Comparison of ENCODE assay signal across 8 cellular contexts in genomic region chr14:103562135-103562384, GRCh38. TPM values are rescaled to one million over a fixed set of nuclear protein-coding genes. Genes with fewer than 3 reads are reported as not detected.
DNase-seq lines count a peak whose midpoint lies in the region; ATAC-seq and TF ChIP-seq lines count a peak whose summit lies in the region.

No MANE protein-coding gene starts in this region.

- peaks cover 82% of the 10 kb centered on the region for H4K20me1 ChIP-seq in BLaER1

- H3K4me1 ChIP-seq in BLaER1 (peaks cover 70% of the 10 kb centered on the region), RWPE2 (ENCODE audit: insufficient read depth, poor library complexity, severe bottlenecking) (peaks cover 19% of the 10 kb centered on the region), esophagus (ENCODE audit: control insufficient read depth in 2 of 2, insufficient read depth in 2 of 2, low read length in 1 of 2) (peaks cover 2% of the 10 kb centered on the region in 2 donors), parathyroid adenoma (peaks cover 13% of the 10 kb centered on the region)

- in situ Hi-C loops in GM13976 (cut with MboI; ENCODE audit: low sequenced_read_pairs, unreplicated experiment) = no loop called here

- peak overlapping the region; percentile 99 for H3K4me3 ChIP-seq in BLaER1
- H3K4me3 ChIP-seq in RWPE2 (ENCODE audit: severe bottlenecking) = peak overlapping the region; percentile 89
- peak overlapping the region; percentile 63 to 98 for H3K4me3 ChIP-seq in esophagus (ENCODE audit: low read depth in 1 of 2, low read length in 2 of 2)
- peak overlapping the region; percentile 88 for H3K4me3 ChIP-seq in parathyroid adenoma (ENCODE audit: low read depth, low read length)

- DNase-seq in RWPE2 (ENCODE audit: low spot score) (no peak), GM13976 (ENCODE audit: low spot score) (no peak), NCI-H1436 treated with DMSO at 0.1 percent for 48 hours (lab: John Stamatoyannopoulos, UW) (no peak)
- no peak for DNase-seq in activated CD4-positive, alpha-beta T cell treated with anti-CD3 and anti-CD28 coated beads for 1 hour

- WGBS in esophagus, 2 donors = 1 to 2% methylated on average over 24 of the region's 24 CpGs

- ATAC-seq in GM21723 (IDR thresholded peaks at IDR 0.05; ENCODE audit: unreplicated experiment) = peak; percentile 31
- ATAC-seq in RWPE2 (ENCODE audit: low read depth) = no peak

- H3K9me3 ChIP-seq in BLaER1 (no peaks in the 10 kb centered on the region), RWPE2 (ENCODE audit: severe bottlenecking) (no peaks in the 10 kb centered on the region), esophagus (ENCODE audit: control insufficient read depth in 2 of 2, insufficient read depth in 1 of 2, low read depth in 1 of 2, low read length in 1 of 2) (no peaks in the 10 kb centered on the region), parathyroid adenoma (ENCODE audit: control insufficient read depth, low read length) (no peaks in the 10 kb centered on the region)

- TF ChIP-seq CTCF in RWPE2 (IDR thresholded peaks at IDR 0.05; ENCODE audit: poor library complexity, severe bottlenecking) (no peak), parathyroid adenoma (IDR thresholded peaks at IDR 0.05) (no peak), GM13976 (IDR thresholded peaks at IDR 0.05; ENCODE audit: borderline replicate concordance, control extremely low read depth, extremely low read depth, insufficient read depth, missing control alignments) (no peak)

- peak overlapping the region; percentile 93 for H2AFZ ChIP-seq in parathyroid adenoma

- H3K79me2 ChIP-seq in parathyroid adenoma = peaks cover 75% of the 10 kb centered on the region

- peak overlapping the region; percentile 99 for H3K27ac ChIP-seq in BLaER1
- H3K27ac ChIP-seq in RWPE2 (ENCODE audit: poor library complexity, severe bottlenecking) = peak overlapping the region; percentile 94
- peak overlapping the region; percentile 96 to 98 for H3K27ac ChIP-seq in esophagus (ENCODE audit: low read depth in 2 of 2, low read length in 1 of 2)
- peak overlapping the region; percentile 88 for H3K27ac ChIP-seq in parathyroid adenoma

- peak overlapping the region; percentile 97 for H3K4me2 ChIP-seq in BLaER1
- peak overlapping the region; percentile 83 for H3K4me2 ChIP-seq in parathyroid adenoma (ENCODE audit: low read length)

- peaks cover 49% of the 10 kb centered on the region for H3K36me3 ChIP-seq in BLaER1
- peaks cover 36% of the 10 kb centered on the region for H3K36me3 ChIP-seq in RWPE2 (ENCODE audit: low read depth)
- peaks cover 0 to 3% of the 10 kb centered on the region in 2 donors for H3K36me3 ChIP-seq in esophagus (ENCODE audit: control insufficient read depth in 2 of 2, insufficient read depth in 2 of 2, low read length in 1 of 2)
- H3K36me3 ChIP-seq in parathyroid adenoma (ENCODE audit: control insufficient read depth, insufficient read depth, low read length) = no peaks in the 10 kb centered on the region

- H3K9ac ChIP-seq in BLaER1 = peak overlapping the region; percentile 97
- peak overlapping the region; percentile 87 for H3K9ac ChIP-seq in parathyroid adenoma

- H3K27me3 ChIP-seq in BLaER1 (no peaks in the 10 kb centered on the region), RWPE2 (ENCODE audit: insufficient read depth, poor library complexity, severe bottlenecking) (no peaks in the 10 kb centered on the region), esophagus (ENCODE audit: control insufficient read depth in 1 of 2, insufficient read depth in 2 of 2, low read length in 2 of 2) (no peaks in the 10 kb centered on the region), parathyroid adenoma (ENCODE audit: control insufficient read depth, insufficient read depth, low read length) (no peaks in the 10 kb centered on the region)

RNA-seq across cellular contexts. Expression of gene BAG5, which starts 0.4 kb away (rescaled TPM):
- polyA plus RNA-seq in esophagus = 10 to 100 TPM in 1 of 2 donors, 1 to 10 TPM in 1; 7.1 to 12.7 TPM

RNA-seq across cellular contexts. Expression of gene COA8, which starts 0.7 kb away (rescaled TPM):
- polyA plus RNA-seq in esophagus = 10 to 100 TPM; 35.1 to 39.3 TPM

RNA-seq across cellular contexts. Expression of gene TRMT61A, which starts 33.1 kb away (rescaled TPM):
- polyA plus RNA-seq in esophagus = 10 to 100 TPM; 11.0 to 11.5 TPM

RNA-seq across cellular contexts. Expression of gene CKB, which starts 39.4 kb away (rescaled TPM):
- polyA plus RNA-seq in esophagus = 100 to 1,000 TPM; 117 to 134 TPM
